6 cellular contexts compared by ENCODE assay signal in the genomic region with DNA sequence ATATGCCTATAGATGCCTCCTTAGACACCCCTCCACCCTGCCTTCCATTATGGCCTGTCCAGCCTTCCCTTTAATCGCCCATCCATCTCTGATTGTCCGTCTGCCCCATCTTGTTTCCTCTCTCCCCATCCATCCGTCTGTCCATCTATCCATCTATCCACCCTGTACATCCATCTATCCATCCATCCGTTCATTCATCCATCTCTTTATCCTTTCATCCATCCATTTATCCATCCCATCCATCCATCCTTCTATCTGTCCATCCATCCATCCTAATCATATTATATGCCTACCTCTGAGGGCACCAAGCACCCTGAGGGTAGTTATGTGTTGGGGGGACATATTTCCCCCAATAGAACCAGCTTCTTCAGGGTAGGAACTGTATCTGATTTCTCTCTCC. TPM values are rescaled to one million over a fixed set of nuclear protein-coding genes. Genes with fewer than 3 reads are reported as not detected.
"Had no signal": no experiment of that assay in that cellular context is flagged by ENCODE, and none has a peak within 500 bp of the region (broad histone marks: within the 10 kb centered on the region; RNA-seq: fewer than 3 reads in every experiment).

No MANE protein-coding gene starts in this region.

- H3K27ac ChIP-seq: GM23248 had no signal

- H3K4me3 ChIP-seq: GM23248, HAP-1 had no signal

- H3K9me3 ChIP-seq: HAP-1 had no signal

- DNase-seq: GM23248, GOT3, IMR-90, KBM-7 had no signal

- H3K4me1 ChIP-seq: HAP-1 had no signal

RNA-seq across cellular contexts. Expression of a gene that starts 25.5 kb away (rescaled TPM):
- total RNA-seq: GM23248, H4, IMR-90 had no signal
- polyA plus RNA-seq: GM23248 had no signal
